15 cellular contexts compared by ENCODE assay signal in genomic region chr6:47195251-47195650, GRCh38.
DNase-seq lines count a peak whose midpoint lies in the region; ATAC-seq and TF ChIP-seq lines count a peak whose summit lies in the region.
"Had no signal": no experiment of that assay in that cellular context is flagged by ENCODE, and none has a peak within 500 bp of the region (broad histone marks: within the 10 kb centered on the region; RNA-seq: fewer than 3 reads in every experiment).

No MANE protein-coding gene starts in this region.

- DNase-seq in NCI-H82 (lab: John Stamatoyannopoulos, UW) = peak; percentile 9
- DNase-seq in NCI-H82 treated with DMSO at 0.1 percent for 48 hours (lab: John Stamatoyannopoulos, UW; ENCODE audit: unreplicated experiment) = no peak
- peak; percentile 45 for DNase-seq in fibroblast of mammary gland (ENCODE audit: low read depth)
- peak; percentile 41 for DNase-seq in smooth muscle cell of the brain vasculature (ENCODE audit: low read depth, low spot score)
- DNase-seq in T1000 (lab: John Stamatoyannopoulos, UW) = no peak
- DNase-seq in CD8-positive, alpha-beta T cell = no peak
- DNase-seq: CD4-positive, alpha-beta T cell; colonic mucosa; NCI-H510A; PC-3; stimulated activated naive CD8-positive, alpha-beta T cell treated with anti-CD3 and anti-CD28 coated beads, Interleukin-15, Interleukin-2, amounts not matched to agents 100 U/mL and 50 U/mL, for 24 hours had no signal

- no peaks in the 10 kb centered on the region for H3K9me3 ChIP-seq in liver (ENCODE audit: control insufficient read depth in 4 of 4, low read length in 3 of 4)
- H3K9me3 ChIP-seq in CD8-positive, alpha-beta T cell (ENCODE audit: low read length) = no peaks in the 10 kb centered on the region
- H3K9me3 ChIP-seq: A549, colonic mucosa had no signal

- H3K27me3 Mint-ChIP-seq in CD8-positive, alpha-beta T cell (ENCODE audit: low read depth) = no peaks in the 10 kb centered on the region
- H3K27me3 Mint-ChIP-seq: CD4-positive, alpha-beta T cell had no signal

- 63% methylated on average over 3 of the region's 3 CpGs for WGBS in liver

- no peak overlapping the region for H3K9ac ChIP-seq in liver (ENCODE audit: low read depth in 1 of 2, low read length in 2 of 2)

- no peaks in the 10 kb centered on the region for H3K36me3 ChIP-seq in liver (ENCODE audit: control insufficient read depth in 4 of 4, insufficient read depth in 3 of 4, low read depth in 1 of 4, low read length in 3 of 4)
- no peaks in the 10 kb centered on the region for H3K36me3 ChIP-seq in CD8-positive, alpha-beta T cell (ENCODE audit: insufficient read depth, low read length)
- H3K36me3 ChIP-seq: colonic mucosa had no signal

- TF ChIP-seq CTCF in fibroblast of mammary gland (conservative IDR thresholded peaks at IDR 0.05; ENCODE audit: control insufficient read depth, insufficient read depth, low read depth, low read length) (no peak), liver (IDR thresholded peaks at IDR 0.05; ENCODE audit: low read depth, low read length, missing input control) (no peak)
- no peak for TF ChIP-seq CTCF in CD8-positive, alpha-beta T cell (IDR thresholded peaks at IDR 0.05)

- POLR2A ChIA-PET in CD8-positive, alpha-beta T cell (lab: Charles Lee) = no interaction called here

- peak in 1 of 2 donors; percentile 8 for TF ChIP-seq RAD21 in liver (IDR thresholded peaks at IDR 0.05)

- no peak overlapping the region for H3K4me3 Mint-ChIP-seq in CD8-positive, alpha-beta T cell
- H3K4me3 Mint-ChIP-seq: CD4-positive, alpha-beta T cell had no signal

- no peaks in the 10 kb centered on the region for H3K9me3 Mint-ChIP-seq in CD8-positive, alpha-beta T cell
- H3K9me3 Mint-ChIP-seq: CD4-positive, alpha-beta T cell had no signal

- H3K4me3 ChIP-seq in fibroblast of mammary gland (ENCODE audit: control insufficient read depth, low read depth, low read length) (no peak overlapping the region), liver (ENCODE audit: low read depth in 1 of 3, low read length in 3 of 3) (no peak overlapping the region)
- H3K4me3 ChIP-seq in CD8-positive, alpha-beta T cell (ENCODE audit: low read depth, low read length) = no peak overlapping the region
- H3K4me3 ChIP-seq: A549, colonic mucosa had no signal

- ATAC-seq in GM18517 (IDR thresholded peaks at IDR 0.05; ENCODE audit: unreplicated experiment) = no peak
- no peak for ATAC-seq in CD8-positive, alpha-beta T cell
- ATAC-seq: A549; esophagus mucosa; PC-3; stimulated activated naive CD8-positive, alpha-beta T cell treated with anti-CD3 and anti-CD28 coated beads, Interleukin-15, Interleukin-2, amounts not matched to agents 100 U/mL and 50 U/mL, for 24 hours had no signal

- H3K4me1 Mint-ChIP-seq in CD8-positive, alpha-beta T cell (ENCODE audit: low read depth) = peaks cover 15% of the 10 kb centered on the region

- intact Hi-C loops in CD8-positive, alpha-beta T cell (cut with DNase I, micrococcal nuclease) = no loop called here

- no peak overlapping the region for H3K27ac Mint-ChIP-seq in CD8-positive, alpha-beta T cell
- H3K27ac Mint-ChIP-seq: CD4-positive, alpha-beta T cell had no signal

- H3K27me3 ChIP-seq in liver (ENCODE audit: control insufficient read depth in 4 of 4, insufficient read depth in 4 of 4, low read length in 3 of 4) = no peaks in the 10 kb centered on the region
- H3K27me3 ChIP-seq in CD8-positive, alpha-beta T cell (ENCODE audit: insufficient read depth, low read length) = no peaks in the 10 kb centered on the region
- H3K27me3 ChIP-seq: colonic mucosa had no signal

- CTCF ChIA-PET in CD8-positive, alpha-beta T cell (lab: Charles Lee) = no interaction called here

- no peak overlapping the region for H3K27ac ChIP-seq in liver (ENCODE audit: low read depth in 1 of 2, low read length in 2 of 2)
- no peak overlapping the region for H3K27ac ChIP-seq in CD8-positive, alpha-beta T cell (ENCODE audit: low read depth, low read length)
- H3K27ac ChIP-seq: A549, colonic mucosa had no signal

- no peaks in the 10 kb centered on the region for H3K36me3 Mint-ChIP-seq in CD8-positive, alpha-beta T cell

- no peaks in the 10 kb centered on the region for H3K4me1 ChIP-seq in liver (ENCODE audit: control insufficient read depth in 4 of 4, insufficient read depth in 4 of 4, low read length in 3 of 4)
- no peaks in the 10 kb centered on the region for H3K4me1 ChIP-seq in CD8-positive, alpha-beta T cell (ENCODE audit: insufficient read depth, low read length)
- H3K4me1 ChIP-seq: A549, colonic mucosa had no signal

TF ChIP-seq in liver, 16 proteins besides CTCF, POLR2A, EP300 and RAD21:
- TF ChIP-seq, protein P1, sequence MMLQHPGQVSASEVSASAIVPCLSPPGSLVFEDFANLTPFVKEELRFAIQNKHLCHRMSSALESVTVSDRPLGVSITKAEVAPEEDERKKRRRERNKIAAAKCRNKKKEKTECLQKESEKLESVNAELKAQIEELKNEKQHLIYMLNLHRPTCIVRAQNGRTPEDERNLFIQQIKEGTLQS (IDR thresholded peaks at IDR 0.05) = no peak
- TF ChIP-seq, protein P2, sequence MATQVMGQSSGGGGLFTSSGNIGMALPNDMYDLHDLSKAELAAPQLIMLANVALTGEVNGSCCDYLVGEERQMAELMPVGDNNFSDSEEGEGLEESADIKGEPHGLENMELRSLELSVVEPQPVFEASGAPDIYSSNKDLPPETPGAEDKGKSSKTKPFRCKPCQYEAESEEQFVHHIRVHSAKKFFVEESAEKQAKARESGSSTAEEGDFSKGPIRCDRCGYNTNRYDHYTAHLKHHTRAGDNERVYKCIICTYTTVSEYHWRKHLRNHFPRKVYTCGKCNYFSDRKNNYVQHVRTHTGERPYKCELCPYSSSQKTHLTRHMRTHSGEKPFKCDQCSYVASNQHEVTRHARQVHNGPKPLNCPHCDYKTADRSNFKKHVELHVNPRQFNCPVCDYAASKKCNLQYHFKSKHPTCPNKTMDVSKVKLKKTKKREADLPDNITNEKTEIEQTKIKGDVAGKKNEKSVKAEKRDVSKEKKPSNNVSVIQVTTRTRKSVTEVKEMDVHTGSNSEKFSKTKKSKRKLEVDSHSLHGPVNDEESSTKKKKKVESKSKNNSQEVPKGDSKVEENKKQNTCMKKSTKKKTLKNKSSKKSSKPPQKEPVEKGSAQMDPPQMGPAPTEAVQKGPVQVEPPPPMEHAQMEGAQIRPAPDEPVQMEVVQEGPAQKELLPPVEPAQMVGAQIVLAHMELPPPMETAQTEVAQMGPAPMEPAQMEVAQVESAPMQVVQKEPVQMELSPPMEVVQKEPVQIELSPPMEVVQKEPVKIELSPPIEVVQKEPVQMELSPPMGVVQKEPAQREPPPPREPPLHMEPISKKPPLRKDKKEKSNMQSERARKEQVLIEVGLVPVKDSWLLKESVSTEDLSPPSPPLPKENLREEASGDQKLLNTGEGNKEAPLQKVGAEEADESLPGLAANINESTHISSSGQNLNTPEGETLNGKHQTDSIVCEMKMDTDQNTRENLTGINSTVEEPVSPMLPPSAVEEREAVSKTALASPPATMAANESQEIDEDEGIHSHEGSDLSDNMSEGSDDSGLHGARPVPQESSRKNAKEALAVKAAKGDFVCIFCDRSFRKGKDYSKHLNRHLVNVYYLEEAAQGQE (IDR thresholded peaks at IDR 0.05) = no peak
- TF ChIP-seq FOXA1 (IDR thresholded peaks at IDR 0.05) (no peak), NR2F2 (IDR thresholded peaks at IDR 0.05) (peak; percentile 72), RXRA (IDR thresholded peaks at IDR 0.05) (no peak), TAF1 (conservative IDR thresholded peaks at IDR 0.05) (no peak), SP1 (IDR thresholded peaks at IDR 0.05) (peak; percentile 10), GABPA (IDR thresholded peaks at IDR 0.05 in 1 of 2, conservative IDR thresholded peaks at IDR 0.05 in 1 of 2) (no peak), HNF4A (conservative IDR thresholded peaks at IDR 0.05) (no peak), FOXA2 (IDR thresholded peaks at IDR 0.05) (no peak), MAX (IDR thresholded peaks at IDR 0.05) (no peak), JUND (IDR thresholded peaks at IDR 0.05) (no peak)

Comparison
In these comparisons a context has a peak if more than half of its experiments do, and no peak if none do; other contexts are left out.
1. DNase-seq: peak in NCI-H82 (single experiment), fibroblast of mammary gland (single experiment) and smooth muscle cell of the brain vasculature (single experiment); none in NCI-H82 treated with DMSO at 0.1 percent for 48 hours (single experiment), T1000 (single experiment) and CD8-positive, alpha-beta T cell (0 of 7).